In the genomic region with DNA sequence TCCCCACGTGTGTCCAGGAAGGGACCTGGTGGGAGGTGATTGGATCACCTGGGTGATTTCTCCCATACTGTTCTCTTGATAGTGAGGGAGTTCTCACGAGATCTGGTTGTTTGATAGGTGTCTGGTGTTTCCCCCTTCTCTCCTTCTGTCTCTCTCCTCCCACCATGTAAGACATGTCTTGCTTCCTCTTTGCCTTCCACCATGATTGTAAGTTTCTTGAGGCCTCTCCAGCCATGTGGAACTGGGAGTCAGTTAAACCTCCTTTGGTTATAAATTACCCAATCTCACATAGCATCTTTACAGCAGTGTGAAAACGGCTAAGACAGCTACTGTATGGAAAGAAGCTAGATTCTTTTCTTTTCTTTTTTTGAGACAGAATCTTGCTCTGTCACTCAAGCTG, we compare ENCODE assay signal across 16 cellular contexts. TPM values are rescaled to one million over a fixed set of nuclear protein-coding genes. Genes with fewer than 3 reads are reported as not detected.
DNase-seq lines count a peak whose midpoint lies in the region; ATAC-seq lines count a peak whose summit lies in the region.
"Had no signal": no experiment of that assay in that cellular context is flagged by ENCODE, and none has a peak within 500 bp of the region (broad histone marks: within the 10 kb centered on the region; RNA-seq: fewer than 3 reads in every experiment).

No MANE protein-coding gene starts in this region.

- no peaks in the 10 kb centered on the region for H3K4me1 ChIP-seq in CD4-positive, alpha-beta memory T cell (ENCODE audit: insufficient read depth, low read length)
- no peaks in the 10 kb centered on the region for H3K4me1 ChIP-seq in right cardiac atrium (ENCODE audit: control insufficient read depth, insufficient read depth, low read length)
- H3K4me1 ChIP-seq: SJSA1 had no signal

- no peak overlapping the region for H3K4me3 ChIP-seq in CD4-positive, alpha-beta memory T cell (ENCODE audit: low read length in 2 of 2)
- H3K4me3 ChIP-seq in right cardiac atrium (ENCODE audit: low read length): no peak overlapping the region
- H3K4me3 ChIP-seq: SJSA1 had no signal

- H3K4me3 Mint-ChIP-seq in activated T-helper 2 cell treated with anti-CD3 and anti-CD28 coated beads, Interferon-gamma antibody, Interleukin-2, Interleukin-4, amounts not matched to agents 10 μg/mL and 5 μg/mL and 100 μg/mL, durations not matched to agents 14 hours and 24 hours and 36 hours (ENCODE audit: low read depth): no peak overlapping the region
- no peak overlapping the region for H3K4me3 Mint-ChIP-seq in CD4-positive, alpha-beta memory T cell

- no peak overlapping the region for H3K27ac ChIP-seq in CD4-positive, alpha-beta memory T cell (ENCODE audit: low read depth, low read length)
- no peak overlapping the region for H3K27ac ChIP-seq in right cardiac atrium (ENCODE audit: low read length)
- H3K27ac ChIP-seq: RWPE1, SJSA1 had no signal

- POLR2A ChIA-PET in CD4-positive, alpha-beta memory T cell (lab: Charles Lee; ENCODE audit: partially characterized antibody): no interaction called here

- ATAC-seq in GM18508 (IDR thresholded peaks at IDR 0.05; ENCODE audit: insufficient read depth, unreplicated experiment) (peak; percentile 55), GM19395 (IDR thresholded peaks at IDR 0.05; ENCODE audit: unreplicated experiment) (peak; percentile 58), HG03103 (IDR thresholded peaks at IDR 0.05; ENCODE audit: low read depth, unreplicated experiment) (peak; percentile 44), right cardiac atrium (no peak)

- no peaks in the 10 kb centered on the region for H3K4me1 Mint-ChIP-seq in activated T-helper 2 cell treated with anti-CD3 and anti-CD28 coated beads, Interferon-gamma antibody, Interleukin-2, Interleukin-4, amounts not matched to agents 10 μg/mL and 5 μg/mL and 100 μg/mL, durations not matched to agents 14 hours and 24 hours and 36 hours (ENCODE audit: low read depth)
- H3K4me1 Mint-ChIP-seq in CD4-positive, alpha-beta memory T cell: peaks cover 0 to 4% (median under 1%) of the 10 kb centered on the region in 4 donors

- H3K36me3 Mint-ChIP-seq in activated T-helper 2 cell treated with anti-CD3 and anti-CD28 coated beads, Interferon-gamma antibody, Interleukin-2, Interleukin-4, amounts not matched to agents 10 μg/mL and 5 μg/mL and 100 μg/mL, durations not matched to agents 14 hours and 24 hours and 36 hours (ENCODE audit: low read depth): no peaks in the 10 kb centered on the region
- H3K36me3 Mint-ChIP-seq in CD4-positive, alpha-beta memory T cell: no peaks in the 10 kb centered on the region

- intact Hi-C loops in activated T-helper 2 cell treated with anti-CD3 and anti-CD28 coated beads, Interferon-gamma antibody, Interleukin-2, Interleukin-4, amounts not matched to agents 10 μg/mL and 5 μg/mL and 100 μg/mL, durations not matched to agents 14 hours and 24 hours and 36 hours (cut with micrococcal nuclease): no loop called here
- intact Hi-C loops in CD4-positive, alpha-beta memory T cell (cut with micrococcal nuclease): no loop called here
- intact Hi-C loops in right cardiac atrium (cut with DNase I): no loop called here

- H3K9me3 Mint-ChIP-seq in activated T-helper 2 cell treated with anti-CD3 and anti-CD28 coated beads, Interferon-gamma antibody, Interleukin-2, Interleukin-4, amounts not matched to agents 10 μg/mL and 5 μg/mL and 100 μg/mL, durations not matched to agents 14 hours and 24 hours and 36 hours: no peaks in the 10 kb centered on the region
- H3K9me3 Mint-ChIP-seq in CD4-positive, alpha-beta memory T cell: peaks cover 0 to 4% (median 0%) of the 10 kb centered on the region in 8 donors

- DNase-seq in MV-4-11 (lab: John Stamatoyannopoulos, UW) (peak; percentile 14), GOT3 (lab: John Stamatoyannopoulos, UW) (no peak), right cardiac atrium (no peak)
- DNase-seq in activated T-helper 2 cell treated with anti-CD3 and anti-CD28 coated beads, Interferon-gamma antibody, Interleukin-2, Interleukin-4, amounts not matched to agents 10 μg/mL and 5 μg/mL and 100 μg/mL, durations not matched to agents 14 hours and 24 hours and 36 hours (ENCODE audit: low spot score): no peak
- DNase-seq in CD4-positive, alpha-beta memory T cell: no peak
- DNase-seq: H7; NCI-H1092; NCI-H345; NCI-H69; NK-92 treated with Interleukin-12 subunit alpha and Interleukin-12 subunit beta, amount 100 ng/mL, for 24 hours had no signal

- no peak overlapping the region for H3K27ac Mint-ChIP-seq in activated T-helper 2 cell treated with anti-CD3 and anti-CD28 coated beads, Interferon-gamma antibody, Interleukin-2, Interleukin-4, amounts not matched to agents 10 μg/mL and 5 μg/mL and 100 μg/mL, durations not matched to agents 14 hours and 24 hours and 36 hours
- H3K27ac Mint-ChIP-seq in CD4-positive, alpha-beta memory T cell: no peak overlapping the region

- peaks cover 4% of the 10 kb centered on the region for H3K27me3 ChIP-seq in CD4-positive, alpha-beta memory T cell (ENCODE audit: insufficient read depth, low read length)
- H3K27me3 ChIP-seq in right cardiac atrium (ENCODE audit: control insufficient read depth, insufficient read depth): no peaks in the 10 kb centered on the region

- CTCF ChIA-PET in CD4-positive, alpha-beta memory T cell (lab: Charles Lee; ENCODE audit: partially characterized antibody): interaction anchor here (1.1 to 1.7 kb wide), 2 partner anchors 9 to 10 kb away, joined by 3 to 7 read pairs; no protein-coding TSS in a partner anchor

- 65% methylated on average over 3 of the region's 3 CpGs for WGBS in right cardiac atrium

- no peaks in the 10 kb centered on the region for H3K36me3 ChIP-seq in CD4-positive, alpha-beta memory T cell (ENCODE audit: insufficient read depth, low read length)
- H3K36me3 ChIP-seq: SJSA1 had no signal

- H3K9me3 ChIP-seq in CD4-positive, alpha-beta memory T cell (ENCODE audit: control insufficient read depth in 1 of 2, low read length in 2 of 2): no peaks in the 10 kb centered on the region
- H3K9me3 ChIP-seq in right cardiac atrium (ENCODE audit: control insufficient read depth, low read length): no peaks in the 10 kb centered on the region
- H3K9me3 ChIP-seq: SJSA1 had no signal

- peaks cover 17% of the 10 kb centered on the region for H3K27me3 Mint-ChIP-seq in activated T-helper 2 cell treated with anti-CD3 and anti-CD28 coated beads, Interferon-gamma antibody, Interleukin-2, Interleukin-4, amounts not matched to agents 10 μg/mL and 5 μg/mL and 100 μg/mL, durations not matched to agents 14 hours and 24 hours and 36 hours (ENCODE audit: low read depth)
- H3K27me3 Mint-ChIP-seq in CD4-positive, alpha-beta memory T cell: peaks cover 17 to 20% of the 10 kb centered on the region in 2 donors

RNA-seq across cellular contexts. Expression of a gene that starts 21.6 kb away (rescaled TPM):
- not detected in 2 replicates for total RNA-seq in activated T-helper 2 cell treated with anti-CD3 and anti-CD28 coated beads, Interferon-gamma antibody, Interleukin-2, Interleukin-4, amounts not matched to agents 10 μg/mL and 5 μg/mL and 100 μg/mL, durations not matched to agents 14 hours and 24 hours and 36 hours
- total RNA-seq in CD4-positive, alpha-beta memory T cell: not detected
- polyA plus RNA-seq in CD4-positive, alpha-beta memory T cell: not detected
- 1 to 10 TPM in 1 of 4 donors, not detected in 3; 1.8 TPM for total RNA-seq in right cardiac atrium
- 0.45 TPM for polyA plus RNA-seq in right cardiac atrium
- total RNA-seq: A673, H7, SJSA1 had no signal

RNA-seq across cellular contexts. Expression of a gene that starts 43.5 kb away (rescaled TPM):
- total RNA-seq in activated T-helper 2 cell treated with anti-CD3 and anti-CD28 coated beads, Interferon-gamma antibody, Interleukin-2, Interleukin-4, amounts not matched to agents 10 μg/mL and 5 μg/mL and 100 μg/mL, durations not matched to agents 14 hours and 24 hours and 36 hours: not detected in 2 replicates
- total RNA-seq in CD4-positive, alpha-beta memory T cell: not detected
- polyA plus RNA-seq in CD4-positive, alpha-beta memory T cell: not detected
- total RNA-seq in right cardiac atrium: 1 to 10 TPM in 1 of 4 donors, not detected in 3; 2.1 TPM
- polyA plus RNA-seq in right cardiac atrium: 0.32 TPM
- total RNA-seq: A673, H7, SJSA1 had no signal

Comparison
In these comparisons a context has a peak if more than half of its experiments do, and no peak if none do; other contexts are left out.
1. ATAC-seq: peak in GM18508 (single experiment), GM19395 (single experiment) and HG03103 (single experiment); none in right cardiac atrium (0 of 2).